ENCODE assay signal across 8 cellular contexts in genomic region chr5:122415481-122416120, GRCh38.
DNase-seq lines count a peak whose midpoint lies in the region; ATAC-seq, FAIRE-seq and TF ChIP-seq lines count a peak whose summit lies in the region.

No MANE protein-coding gene starts in this region.

- H3K4me3 Mint-ChIP-seq in activated naive CD8-positive, alpha-beta T cell treated with anti-CD3 and anti-CD28 coated beads, Interleukin-2, amount 50 U/mL, for 24 hours: no peak overlapping the region
- no peak overlapping the region for H3K4me3 Mint-ChIP-seq in activated naive CD8-positive, alpha-beta T cell treated with anti-CD3 and anti-CD28 coated beads for 36 hours

- H3K36me3 ChIP-seq in HAP-1 (replicated peaks): no peaks in the 10 kb centered on the region
- no peaks in the 10 kb centered on the region for H3K36me3 ChIP-seq in esophagus muscularis mucosa

- no peaks in the 10 kb centered on the region for H3K9me3 Mint-ChIP-seq in activated naive CD8-positive, alpha-beta T cell treated with anti-CD3 and anti-CD28 coated beads, Interleukin-2, amount 50 U/mL, for 24 hours
- H3K9me3 Mint-ChIP-seq in activated naive CD8-positive, alpha-beta T cell treated with anti-CD3 and anti-CD28 coated beads for 36 hours: no peaks in the 10 kb centered on the region

- peak; percentile 46 for ATAC-seq in activated naive CD8-positive, alpha-beta T cell treated with anti-CD3 and anti-CD28 coated beads, Interleukin-2, amount 50 U/mL, for 24 hours

- H3K4me3 ChIP-seq in HAP-1 (no peak overlapping the region), esophagus muscularis mucosa (no peak overlapping the region)

- 47% methylated on average over 9 of the region's 9 CpGs for WGBS in esophagus muscularis mucosa

- H3K27me3 Mint-ChIP-seq in activated naive CD8-positive, alpha-beta T cell treated with anti-CD3 and anti-CD28 coated beads, Interleukin-2, amount 50 U/mL, for 24 hours: peaks cover 3% of the 10 kb centered on the region
- peaks cover 5% of the 10 kb centered on the region for H3K27me3 Mint-ChIP-seq in activated naive CD8-positive, alpha-beta T cell treated with anti-CD3 and anti-CD28 coated beads for 36 hours

- no peaks in the 10 kb centered on the region for H3K27me3 ChIP-seq in HAP-1 (ENCODE audit: low read depth)
- H3K27me3 ChIP-seq in esophagus muscularis mucosa: no peaks in the 10 kb centered on the region

- no peak overlapping the region for H3K27ac Mint-ChIP-seq in activated naive CD8-positive, alpha-beta T cell treated with anti-CD3 and anti-CD28 coated beads, Interleukin-2, amount 50 U/mL, for 24 hours
- no peak overlapping the region for H3K27ac Mint-ChIP-seq in activated naive CD8-positive, alpha-beta T cell treated with anti-CD3 and anti-CD28 coated beads for 36 hours

- no peak for FAIRE-seq in RCC 7860 (lab: Jason Lieb, UNC)

- no peak for DNase-seq in activated naive CD8-positive, alpha-beta T cell treated with anti-CD3 and anti-CD28 coated beads, Interleukin-2, amount 50 U/mL, for 24 hours
- DNase-seq in activated naive CD8-positive, alpha-beta T cell treated with anti-CD3 and anti-CD28 coated beads for 36 hours: no peak
- DNase-seq in HAP-1 (ENCODE audit: low spot score in 2 of 2) (peak; percentile 77 to 81), KG1 (lab: John Stamatoyannopoulos, UW) (peak; percentile 2), RCC 7860 (ENCODE audit: low spot score) (peak; percentile 22), esophagus muscularis mucosa (ENCODE audit: extremely low spot score) (no peak), myocyte (ENCODE audit: low read depth) (peak; percentile 62)
- DNase-seq in central memory CD4-positive, alpha-beta T cell: no peak

- H3K4me1 Mint-ChIP-seq in activated naive CD8-positive, alpha-beta T cell treated with anti-CD3 and anti-CD28 coated beads, Interleukin-2, amount 50 U/mL, for 24 hours: no peaks in the 10 kb centered on the region
- H3K4me1 Mint-ChIP-seq in activated naive CD8-positive, alpha-beta T cell treated with anti-CD3 and anti-CD28 coated beads for 36 hours: no peaks in the 10 kb centered on the region

- no peaks in the 10 kb centered on the region for H3K36me3 Mint-ChIP-seq in activated naive CD8-positive, alpha-beta T cell treated with anti-CD3 and anti-CD28 coated beads, Interleukin-2, amount 50 U/mL, for 24 hours (ENCODE audit: low read depth)
- H3K36me3 Mint-ChIP-seq in activated naive CD8-positive, alpha-beta T cell treated with anti-CD3 and anti-CD28 coated beads for 36 hours: no peaks in the 10 kb centered on the region

- H3K4me1 ChIP-seq in HAP-1 (peaks cover 8% of the 10 kb centered on the region), esophagus muscularis mucosa (peaks cover 0 to 5% (median 0%) of the 10 kb centered on the region in 4 donors)

- no peak overlapping the region for H3K27ac ChIP-seq in esophagus muscularis mucosa (replicated peaks in 1 of 4)

- TF ChIP-seq CTCF in esophagus muscularis mucosa (IDR thresholded peaks at IDR 0.05): peak; percentile 68 to 82 (median 69)

- no peak for TF ChIP-seq POLR2A in esophagus muscularis mucosa (IDR thresholded peaks at IDR 0.05; ENCODE audit: low read depth)

- intact Hi-C loops in esophagus muscularis mucosa (cut with DNase I): loop anchor here (1.0 to 10.0 kb wide), 2 partner anchors 219 to 321 kb away; no protein-coding TSS in a partner anchor

- H3K9me3 ChIP-seq in HAP-1: no peaks in the 10 kb centered on the region
- H3K9me3 ChIP-seq in esophagus muscularis mucosa: no peaks in the 10 kb centered on the region

- in situ Hi-C loops in HAP-1 (cut with MboI; ENCODE audit: low sequenced_read_pairs): loop anchor here (10.0 kb wide), 1 partner anchor 91 kb away; no protein-coding TSS in a partner anchor

- no peak for TF ChIP-seq EP300 in esophagus muscularis mucosa (IDR thresholded peaks at IDR 0.05)

Comparison
In these comparisons a context has a peak if more than half of its experiments do, and no peak if none do; other contexts are left out.
1. DNase-seq: peak in HAP-1 (2 of 2), KG1 (single experiment), RCC 7860 (single experiment) and myocyte (single experiment); none in activated naive CD8-positive, alpha-beta T cell treated with anti-CD3 and anti-CD28 coated beads, Interleukin-2, amount 50 U/mL, for 24 hours (single experiment), activated naive CD8-positive, alpha-beta T cell treated with anti-CD3 and anti-CD28 coated beads for 36 hours (single experiment), esophagus muscularis mucosa (single experiment) and central memory CD4-positive, alpha-beta T cell (single experiment).